16 cellular contexts compared by ENCODE assay signal in the genomic region with DNA sequence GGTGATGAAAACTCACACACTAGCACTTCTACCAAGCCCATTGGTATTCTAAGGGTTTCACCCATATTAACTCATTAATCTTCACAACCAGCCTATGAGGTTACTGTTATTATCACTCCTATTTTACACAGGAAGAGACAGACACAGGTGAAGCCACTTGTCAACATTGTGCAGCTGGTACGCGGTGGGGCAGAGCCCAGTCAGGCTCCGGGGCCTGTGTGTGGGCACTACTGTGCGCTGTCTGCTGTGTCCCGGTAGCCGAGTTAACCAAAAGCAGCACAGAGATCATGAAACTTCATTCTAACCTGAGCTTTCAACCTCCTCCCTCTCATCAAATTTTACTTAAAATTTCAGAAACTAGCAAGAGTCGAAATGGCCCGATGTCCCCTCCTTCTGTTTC.
DNase-seq lines count a peak whose midpoint lies in the region; ATAC-seq, FAIRE-seq and TF ChIP-seq lines count a peak whose summit lies in the region.
"Had no signal": no experiment of that assay in that cellular context is flagged by ENCODE, and none has a peak within 500 bp of the region (broad histone marks: within the 10 kb centered on the region; RNA-seq: fewer than 3 reads in every experiment).

No MANE protein-coding gene starts in this region.

- ATAC-seq in heart left ventricle, result peak in 2 of 4 donors; percentile 6 to 21

- TF ChIP-seq CTCF in heart left ventricle (IDR thresholded peaks at IDR 0.05) (no peak), endothelial cell of umbilical vein (IDR thresholded peaks at IDR 0.05; ENCODE audit: extremely low read depth in 1 of 2, insufficient read depth in 1 of 2, low read depth in 1 of 2, low read length in 2 of 2) (no peak), progenitor cell of endocrine pancreas (IDR thresholded peaks at IDR 0.05; ENCODE audit: unreplicated experiment) (no peak)

- POLR2A ChIA-PET in endothelial cell of umbilical vein (lab: Charles Lee), result no interaction called here

- H3K9me3 Mint-ChIP-seq in progenitor cell of endocrine pancreas (ENCODE audit: low read depth), result peaks cover 3% of the 10 kb centered on the region
- H3K9me3 Mint-ChIP-seq: type B pancreatic cell had no signal

- 85 to 88% (median 87%) methylated on average over 8 of the region's 8 CpGs for WGBS in heart left ventricle, 4 donors

- H3K4me3 Mint-ChIP-seq in progenitor cell of endocrine pancreas (ENCODE audit: low read depth), result peak overlapping the region; percentile 29
- H3K4me3 Mint-ChIP-seq: type B pancreatic cell had no signal

- CTCF ChIA-PET in endothelial cell of umbilical vein (lab: Charles Lee), result interaction anchor here (1.1 kb wide), 1 partner anchor 14 kb away, joined by 3 read pairs; no protein-coding TSS in a partner anchor

- peaks cover 0 to 4% (median 0%) of the 10 kb centered on the region in 12 donors for H3K9me3 ChIP-seq in heart left ventricle
- H3K9me3 ChIP-seq in endothelial cell of umbilical vein (replicated peaks; ENCODE audit: control insufficient read depth, insufficient read depth, low read length), result no peaks in the 10 kb centered on the region

- H3K79me2 ChIP-seq in endothelial cell of umbilical vein (ENCODE audit: control insufficient read depth, insufficient read depth, low read length), result no peaks in the 10 kb centered on the region

- H3K36me3 ChIP-seq in heart left ventricle (no peaks in the 10 kb centered on the region), endothelial cell of umbilical vein (ENCODE audit: control insufficient read depth in 2 of 2, extremely low read depth in 1 of 2, insufficient read depth in 2 of 2, low read length in 2 of 2) (no peaks in the 10 kb centered on the region)

- no peak for DNase-seq in heart left ventricle
- no peak for DNase-seq in cardiac septum (ENCODE audit: low spot score)
- no peak for DNase-seq in endothelial cell of umbilical vein (ENCODE audit: low read depth, low spot score)
- DNase-seq in progenitor cell of endocrine pancreas (ENCODE audit: low spot score, unreplicated experiment), result no peak
- DNase-seq in pons (ENCODE audit: low spot score), result no peak
- no peak for DNase-seq in H4 (ENCODE audit: low spot score)
- no peak for DNase-seq in NCI-H1930 (lab: John Stamatoyannopoulos, UW)
- no peak for DNase-seq in NCI-H187 treated with DMSO at 0.1 percent for 48 hours (lab: John Stamatoyannopoulos, UW)
- DNase-seq: activated CD4-positive, alpha-beta T cell treated with anti-CD3 and anti-CD28 coated beads for 4 hours; activated T-cell treated with anti-CD3 and anti-CD28 coated beads for 4 hours; COR-L47; GOT3; kidney glomerular epithelial cell; NCI-H1105 treated with DMSO at 0.1 percent for 48 hours had no signal

- H3K36me3 Mint-ChIP-seq in progenitor cell of endocrine pancreas (ENCODE audit: insufficient read depth), result peaks cover 1% of the 10 kb centered on the region
- H3K36me3 Mint-ChIP-seq: type B pancreatic cell had no signal

- intact Hi-C loops in heart left ventricle (cut with DNase I), result loop anchor here in 2 of 10 donors (2.0 to 10.0 kb wide), 2 partner anchors 14 to 198 kb away; partner anchors contain the start of gene RS1 (in 1 of the 2)
- intact Hi-C loops in cardiac septum (cut with DNase I), result no loop called here
- intact Hi-C loops in endothelial cell of umbilical vein (cut with micrococcal nuclease), result loop anchor here (5.0 kb wide), 1 partner anchor 80 kb away; no protein-coding TSS in a partner anchor

- H3K4me1 Mint-ChIP-seq in progenitor cell of endocrine pancreas (ENCODE audit: low read depth), result peaks cover 5% of the 10 kb centered on the region

- no peak overlapping the region for H3K9ac ChIP-seq in endothelial cell of umbilical vein (replicated peaks; ENCODE audit: extremely low read depth, insufficient read depth, low read length)

- no peak for TF ChIP-seq POLR2A in heart left ventricle (IDR thresholded peaks at IDR 0.05)
- TF ChIP-seq POLR2A in endothelial cell of umbilical vein (IDR thresholded peaks at IDR 0.05; ENCODE audit: low read depth, low read length), result no peak

- H3K4me1 ChIP-seq in heart left ventricle (peaks cover 0 to 25% (median 10%) of the 10 kb centered on the region in 12 donors), endothelial cell of umbilical vein (ENCODE audit: control insufficient read depth, extremely low read depth, insufficient read depth, low read length) (no peaks in the 10 kb centered on the region)

- no peaks in the 10 kb centered on the region for H3K9me1 ChIP-seq in endothelial cell of umbilical vein (replicated peaks; ENCODE audit: control insufficient read depth, extremely low read depth, insufficient read depth, low read length)

- dilution Hi-C loops in endothelial cell of umbilical vein (cut with MboI; ENCODE audit: extremely low pct_ligation_motif_present, low sequenced_read_pairs), result no loop called here

- BruUV-seq in endothelial cell of umbilical vein (replicated peaks; lab: Mats Ljungman, UMichigan), result no TSS peak

- H3K27me3 ChIP-seq in heart left ventricle, result no peaks in the 10 kb centered on the region
- H3K27me3 ChIP-seq in endothelial cell of umbilical vein (ENCODE audit: control insufficient read depth in 2 of 2, insufficient read depth in 2 of 2, low read length in 2 of 2), result no peaks in the 10 kb centered on the region

- no peak for FAIRE-seq in endothelial cell of umbilical vein (lab: Jason Lieb, UNC)
- FAIRE-seq: colon had no signal

- no peak overlapping the region for H3K4me3 ChIP-seq in heart left ventricle
- no peak overlapping the region for H3K4me3 ChIP-seq in endothelial cell of umbilical vein (replicated peaks in 1 of 3; ENCODE audit: insufficient read depth in 1 of 3, low read depth in 1 of 3, low read length in 3 of 3)

- H3K27ac ChIP-seq in heart left ventricle (peak overlapping the region; percentile 40 to 84 (median 75)), endothelial cell of umbilical vein (ENCODE audit: insufficient read depth, low read depth, low read length) (peak overlapping the region; percentile 57)

- H3K27me3 Mint-ChIP-seq in progenitor cell of endocrine pancreas, result no peaks in the 10 kb centered on the region
- H3K27me3 Mint-ChIP-seq: type B pancreatic cell had no signal

- no peaks in the 10 kb centered on the region for H4K20me1 ChIP-seq in endothelial cell of umbilical vein (replicated peaks; ENCODE audit: control insufficient read depth, extremely low read depth, insufficient read depth, low read length)

- H3K27ac Mint-ChIP-seq in progenitor cell of endocrine pancreas, result no peak overlapping the region
- H3K27ac Mint-ChIP-seq: type B pancreatic cell had no signal

- H3K4me2 ChIP-seq in endothelial cell of umbilical vein (ENCODE audit: insufficient read depth, low read length), result no peak overlapping the region

- peak overlapping the region; percentile 48 for H2AFZ ChIP-seq in endothelial cell of umbilical vein (ENCODE audit: low read depth, low read length)

TF ChIP-seq in endothelial cell of umbilical vein, 7 proteins besides CTCF, POLR2A, EP300 and RAD21:
- TF ChIP-seq POLR2AphosphoS5 (IDR thresholded peaks at IDR 0.05; ENCODE audit: insufficient read depth, low read depth, low read length), result no peak
- TF ChIP-seq, protein P1, sequence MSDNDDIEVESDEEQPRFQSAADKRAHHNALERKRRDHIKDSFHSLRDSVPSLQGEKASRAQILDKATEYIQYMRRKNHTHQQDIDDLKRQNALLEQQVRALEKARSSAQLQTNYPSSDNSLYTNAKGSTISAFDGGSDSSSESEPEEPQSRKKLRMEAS (IDR thresholded peaks at IDR 0.05; ENCODE audit: insufficient read depth, insufficient read length), result no peak
- TF ChIP-seq EZH2 (IDR thresholded peaks at IDR 0.05; ENCODE audit: borderline replicate concordance, low read depth, low read length, severe bottlenecking), result no peak
- no peak for TF ChIP-seq MYC (IDR thresholded peaks at IDR 0.05; ENCODE audit: low read depth, low read length)
- no peak for TF ChIP-seq JUN (IDR thresholded peaks at IDR 0.05; ENCODE audit: borderline replicate concordance, insufficient read depth, insufficient read length, low read depth)
- TF ChIP-seq GATA2 (IDR thresholded peaks at IDR 0.05; ENCODE audit: insufficient read depth, insufficient read length, low read depth, low read length), result no peak
- no peak for TF ChIP-seq FOS (IDR thresholded peaks at IDR 0.05; ENCODE audit: borderline replicate concordance, insufficient read depth, low read length)
